8 cellular contexts compared by ENCODE assay signal in the genomic region with DNA sequence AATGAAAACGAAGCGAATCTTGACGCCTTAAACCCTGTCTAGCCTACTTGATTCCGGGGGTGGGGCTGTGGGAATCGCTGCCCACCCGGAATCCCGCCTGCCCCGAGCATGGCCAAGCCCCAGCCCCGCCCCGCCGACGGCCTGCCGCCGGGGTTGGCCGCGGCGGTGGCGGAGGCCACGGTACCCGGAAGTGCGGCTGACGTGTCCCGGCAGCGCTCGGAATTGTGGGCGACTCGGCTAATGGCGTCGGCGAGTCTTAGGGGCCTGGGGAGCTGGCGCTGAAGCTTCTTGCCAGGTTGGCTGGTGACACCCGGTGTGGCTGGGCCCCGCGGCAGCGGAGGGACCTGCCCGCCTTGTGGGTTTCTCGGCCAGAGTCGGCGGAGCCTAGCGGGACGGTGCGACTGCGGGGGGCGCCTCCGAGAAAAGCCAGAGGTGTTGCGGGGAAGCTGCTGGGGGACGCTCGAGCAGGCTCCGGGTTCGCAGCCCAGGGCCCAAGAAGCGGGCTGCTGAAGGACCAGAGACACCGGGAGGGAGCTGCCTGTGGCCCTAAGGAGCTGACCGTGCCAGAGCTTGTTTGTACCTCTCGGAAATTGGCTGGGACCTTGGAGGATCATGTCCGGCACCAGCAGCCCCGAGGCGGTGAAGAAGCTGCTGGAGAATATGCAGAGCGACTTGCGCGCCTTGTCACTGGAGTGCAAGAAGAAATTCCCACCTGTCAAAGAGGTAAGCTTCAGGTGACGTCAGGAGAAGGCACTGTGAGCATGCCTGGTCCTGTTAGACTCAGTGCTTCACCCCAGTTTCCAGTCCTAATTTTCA. TPM values are rescaled to one million over a fixed set of nuclear protein-coding genes. Genes with fewer than 3 reads are reported as not detected.
A peak's percentile ranks its signal among the peaks of the same experiment; 100 is the strongest.
DNase-seq lines count a peak whose midpoint lies in the region; ATAC-seq and TF ChIP-seq lines count a peak whose summit lies in the region.

A gene with protein sequence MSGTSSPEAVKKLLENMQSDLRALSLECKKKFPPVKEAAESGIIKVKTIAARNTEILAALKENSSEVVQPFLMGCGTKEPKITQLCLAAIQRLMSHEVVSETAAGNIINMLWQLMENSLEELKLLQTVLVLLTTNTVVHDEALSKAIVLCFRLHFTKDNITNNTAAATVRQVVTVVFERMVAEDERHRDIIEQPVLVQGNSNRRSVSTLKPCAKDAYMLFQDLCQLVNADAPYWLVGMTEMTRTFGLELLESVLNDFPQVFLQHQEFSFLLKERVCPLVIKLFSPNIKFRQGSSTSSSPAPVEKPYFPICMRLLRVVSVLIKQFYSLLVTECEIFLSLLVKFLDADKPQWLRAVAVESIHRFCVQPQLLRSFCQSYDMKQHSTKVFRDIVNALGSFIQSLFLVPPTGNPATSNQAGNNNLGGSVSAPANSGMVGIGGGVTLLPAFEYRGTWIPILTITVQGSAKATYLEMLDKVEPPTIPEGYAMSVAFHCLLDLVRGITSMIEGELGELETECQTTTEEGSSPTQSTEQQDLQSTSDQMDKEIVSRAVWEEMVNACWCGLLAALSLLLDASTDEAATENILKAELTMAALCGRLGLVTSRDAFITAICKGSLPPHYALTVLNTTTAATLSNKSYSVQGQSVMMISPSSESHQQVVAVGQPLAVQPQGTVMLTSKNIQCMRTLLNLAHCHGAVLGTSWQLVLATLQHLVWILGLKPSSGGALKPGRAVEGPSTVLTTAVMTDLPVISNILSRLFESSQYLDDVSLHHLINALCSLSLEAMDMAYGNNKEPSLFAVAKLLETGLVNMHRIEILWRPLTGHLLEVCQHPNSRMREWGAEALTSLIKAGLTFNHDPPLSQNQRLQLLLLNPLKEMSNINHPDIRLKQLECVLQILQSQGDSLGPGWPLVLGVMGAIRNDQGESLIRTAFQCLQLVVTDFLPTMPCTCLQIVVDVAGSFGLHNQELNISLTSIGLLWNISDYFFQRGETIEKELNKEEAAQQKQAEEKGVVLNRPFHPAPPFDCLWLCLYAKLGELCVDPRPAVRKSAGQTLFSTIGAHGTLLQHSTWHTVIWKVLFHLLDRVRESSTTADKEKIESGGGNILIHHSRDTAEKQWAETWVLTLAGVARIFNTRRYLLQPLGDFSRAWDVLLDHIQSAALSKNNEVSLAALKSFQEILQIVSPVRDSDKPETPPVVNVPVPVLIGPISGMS (N-terminal part only) (plus strand): TSS at position 231 of the 816 bp plus-strand sequence. CDS start 382 bp downstream, at position 613.

- peak within 1 kb of the TSS; percentile 100 for H3K4me2 ChIP-seq in OCI-LY1 (ENCODE audit: low read length)

- H3K27me3 ChIP-seq in HUES48 (ENCODE audit: control insufficient read depth, insufficient read depth, low read length) (0 out of 2 replicates have a peak, but pooled peaks cover 5% of the 10 kb centered on the region), OCI-LY1 (ENCODE audit: insufficient read depth, low read length) (no peaks in the 10 kb centered on the region)

- H3K4me3 ChIP-seq in HUES48 (ENCODE audit: low read depth, low read length) (peak within 1 kb of the TSS; percentile 97), OCI-LY1 (ENCODE audit: low read depth, low read length, poor library complexity, severe bottlenecking) (peak within 1 kb of the TSS; percentile 91)

- H3K4me1 ChIP-seq in HUES48 (ENCODE audit: control insufficient read depth, insufficient read depth, low read length) (peaks cover 10% of the 10 kb centered on the region), OCI-LY1 (ENCODE audit: insufficient read depth, low read length, severe bottlenecking) (peaks cover 28% of the 10 kb centered on the region)

- H3K27me3 Mint-ChIP-seq in Calu3 (ENCODE audit: unreplicated experiment), result peaks cover 22% of the 10 kb centered on the region
- H3K27me3 Mint-ChIP-seq in endothelial cell (ENCODE audit: unreplicated experiment), result peaks cover 9% of the 10 kb centered on the region

- no TSS peak for BruUV-seq in Calu3 (replicated peaks; lab: Mats Ljungman, UMichigan)

- H2AFZ ChIP-seq in OCI-LY1 (ENCODE audit: low read length), result peak within 1 kb of the TSS; percentile 66

- ATAC-seq in GM21423 (IDR thresholded peaks at IDR 0.05; ENCODE audit: unreplicated experiment), result peak; percentile 99

- CTCF ChIA-PET in Calu3 (lab: Charles Lee), result interaction anchor here (0.8 to 1.5 kb wide), 6 partner anchors 16 to 469 kb away, joined by 3 to 4 read pairs (median 3); no protein-coding TSS in a partner anchor

- H3K4me1 Mint-ChIP-seq in Calu3 (ENCODE audit: low read depth, unreplicated experiment) (peaks cover 9% of the 10 kb centered on the region), endothelial cell (ENCODE audit: unreplicated experiment) (peaks cover 9% of the 10 kb centered on the region)

- H3K36me3 ChIP-seq in HUES48 (ENCODE audit: control insufficient read depth, insufficient read depth, low read length) (no peaks in the 10 kb centered on the region), OCI-LY1 (ENCODE audit: insufficient read depth, low read length) (0 out of 2 replicates have a peak, but pooled peaks cover 2% of the 10 kb centered on the region)

- no peak for TF ChIP-seq CTCF in Calu3 (IDR thresholded peaks at IDR 0.05; ENCODE audit: unreplicated experiment)
- TF ChIP-seq CTCF in OCI-LY1 (IDR thresholded peaks at IDR 0.05; ENCODE audit: low read length), result no peak
- no peak for TF ChIP-seq CTCF in endothelial cell (IDR thresholded peaks at IDR 0.05; ENCODE audit: unreplicated experiment)

- H3K9me2 ChIP-seq in OCI-LY1 (ENCODE audit: low read depth, low read length), result no peaks in the 10 kb centered on the region

- H3K27ac Mint-ChIP-seq in Calu3 (ENCODE audit: unreplicated experiment), result peak within 1 kb of the TSS; percentile 93
- peak within 1 kb of the TSS; percentile 89 for H3K27ac Mint-ChIP-seq in endothelial cell (ENCODE audit: unreplicated experiment)

- no peaks in the 10 kb centered on the region for H4K20me1 ChIP-seq in OCI-LY1 (ENCODE audit: insufficient read depth, low read length)

- H3K9me3 ChIP-seq in HUES48 (ENCODE audit: control insufficient read depth, insufficient read depth, low read length) (no peaks in the 10 kb centered on the region), OCI-LY1 (ENCODE audit: low read length) (peaks cover 13% of the 10 kb centered on the region)

- H3K27ac ChIP-seq in HUES48 (ENCODE audit: low read depth, low read length), result peak within 1 kb of the TSS; percentile 76
- H3K27ac ChIP-seq in OCI-LY1 (ENCODE audit: low read depth, low read length, poor library complexity, severe bottlenecking), result peak within 1 kb of the TSS; percentile 53

- peak within 1 kb of the TSS; percentile 67 for H3K9ac ChIP-seq in HUES48 (ENCODE audit: low read depth, low read length)
- H3K9ac ChIP-seq in OCI-LY1 (ENCODE audit: low read length), result peak within 1 kb of the TSS; percentile 71

- peak within 1 kb of the TSS; percentile 93 for H3K4me3 Mint-ChIP-seq in Calu3 (ENCODE audit: low read depth, unreplicated experiment)
- peak within 1 kb of the TSS; percentile 97 for H3K4me3 Mint-ChIP-seq in endothelial cell (ENCODE audit: unreplicated experiment)

- intact Hi-C loops in Calu3 (cut with micrococcal nuclease; ENCODE audit: unreplicated experiment), result no loop called here

- DNase-seq in Calu3 (peak; percentile 95), endothelial cell (ENCODE audit: low spot score) (peak; percentile 90), middle frontal gyrus (ENCODE audit: extremely low spot score, low spot score) (peak; percentile 79)
- peak; percentile 92 for DNase-seq in activated CD8-positive, alpha-beta memory T cell treated with anti-CD3 and anti-CD28 coated beads, Interleukin-2, amount 50 U/mL, for 48 hours
- peak; percentile 64 to 75 for DNase-seq in stimulated activated CD8-positive, alpha-beta memory T cell treated with anti-CD3 and anti-CD28 coated beads, Interleukin-2, amount 100 ng/mL, for 1 hour (ENCODE audit: low read depth in 2 of 2)

- H3F3A ChIP-seq in OCI-LY1 (ENCODE audit: insufficient read depth, low read length), result no peaks in the 10 kb centered on the region

- peaks cover 39% of the 10 kb centered on the region for H3K79me2 ChIP-seq in OCI-LY1 (ENCODE audit: insufficient read depth, low read length)

- H3K36me3 Mint-ChIP-seq in Calu3 (ENCODE audit: insufficient read depth, unreplicated experiment), result peaks cover 22% of the 10 kb centered on the region
- peaks cover 13% of the 10 kb centered on the region for H3K36me3 Mint-ChIP-seq in endothelial cell (ENCODE audit: low read depth, unreplicated experiment)

- H3K9me3 Mint-ChIP-seq in Calu3 (ENCODE audit: low read depth, unreplicated experiment), result no peaks in the 10 kb centered on the region
- peaks cover 5% of the 10 kb centered on the region for H3K9me3 Mint-ChIP-seq in endothelial cell (ENCODE audit: unreplicated experiment)

RNA-seq across cellular contexts. Expression of the gene that starts here (rescaled TPM):
- total RNA-seq in Calu3 (2022), result 46.7 and 48.6 TPM in 2 replicates
- total RNA-seq in endothelial cell (ENCODE audit: unreplicated experiment), result 31.9 TPM

Comparison
In these comparisons a context has a peak if more than half of its experiments do, and no peak if none do; other contexts are left out.
1. Peak in every context shown above with its lines: DNase-seq, ATAC-seq, H3K4me3 ChIP-seq and H3K27ac ChIP-seq.